ENCODE assay signal across 14 cellular contexts in genomic region chr9:84862786-84863185, GRCh38.
DNase-seq lines count a peak whose midpoint lies in the region; ATAC-seq and TF ChIP-seq lines count a peak whose summit lies in the region.
"Had no signal": no experiment of that assay in that cellular context is flagged by ENCODE, and none has a peak within 500 bp of the region (broad histone marks: within the 10 kb centered on the region; RNA-seq: fewer than 3 reads in every experiment).

No MANE protein-coding gene starts in this region.

- no peak overlapping the region for H2AFZ ChIP-seq in IMR-90 (replicated peaks; ENCODE audit: low read length, poor library complexity)
- H2AFZ ChIP-seq in PC-3 (ENCODE audit: low read length): no peak overlapping the region

- peaks cover 0 to 4% (median 0%) of the 10 kb centered on the region in 3 donors for H3K9me3 Mint-ChIP-seq in T-cell
- H3K9me3 Mint-ChIP-seq: activated naive CD8-positive, alpha-beta T cell treated with anti-CD3 and anti-CD28 coated beads, Interleukin-2, amount 10 ng/mL, durations not matched to agents 7 days and 5 days; type B pancreatic cell had no signal

- no CpG with 5 or more reads among the region's 1 CpG for WGBS in IMR-90 (ENCODE audit: extremely low coverage in 2 of 2, insufficient read length in 1 of 2), 2 experiments

- CTCF ChIA-PET in A673 (lab: Charles Lee) (no interaction called here), IMR-90 (lab: Yijun Ruan, JAX) (no interaction called here), T-cell (lab: Charles Lee) (no interaction called here), PC-3 (lab: Charles Lee) (no interaction called here)

- no peaks in the 10 kb centered on the region for H3K9me2 ChIP-seq in PC-3 (replicated peaks; ENCODE audit: low read length)

- TF ChIP-seq CTCF in A673 (conservative IDR thresholded peaks at IDR 0.05; ENCODE audit: low read depth, low read length) (no peak), IMR-90 (conservative IDR thresholded peaks at IDR 0.05; ENCODE audit: low read depth, low read length) (no peak), choroid plexus epithelial cell (conservative IDR thresholded peaks at IDR 0.05; ENCODE audit: low read depth, low read length) (no peak), PC-3 (conservative IDR thresholded peaks at IDR 0.05; ENCODE audit: low read depth, low read length) (no peak)

- H3K27ac ChIP-seq in A673 (ENCODE audit: low read depth, low read length, poor library complexity, severe bottlenecking) (no peak overlapping the region), IMR-90 (ENCODE audit: insufficient read depth, low read length) (no peak overlapping the region), PC-3 (ENCODE audit: low read length) (no peak overlapping the region)
- H3K27ac ChIP-seq: gastrocnemius medialis had no signal

- H3K4me3 ChIP-seq in A673 (ENCODE audit: low read depth, low read length, poor library complexity, severe bottlenecking) (no peak overlapping the region), IMR-90 (ENCODE audit: insufficient read depth, low read depth, low read length) (no peak overlapping the region), choroid plexus epithelial cell (ENCODE audit: low read depth, low read length) (no peak overlapping the region), PC-3 (ENCODE audit: low read length) (no peak overlapping the region)
- H3K4me3 ChIP-seq: gastrocnemius medialis had no signal

- H2BK15ac ChIP-seq in IMR-90 (ENCODE audit: low read depth, low read length): no peak overlapping the region

- H3F3A ChIP-seq in PC-3 (ENCODE audit: low read length, unreplicated experiment): no peaks in the 10 kb centered on the region

- H3K4me1 Mint-ChIP-seq in T-cell: no peaks in the 10 kb centered on the region
- H3K4me1 Mint-ChIP-seq: activated naive CD8-positive, alpha-beta T cell treated with anti-CD3 and anti-CD28 coated beads, Interleukin-2, amount 10 ng/mL, durations not matched to agents 7 days and 5 days had no signal

- DNase-seq in A673 (ENCODE audit: low spot score) (peak; percentile 32), IMR-90 (no peak), choroid plexus epithelial cell (ENCODE audit: low read depth) (peak; percentile 7), kidney tubule cell (ENCODE audit: low spot score) (peak; percentile 48), T-cell (no peak), PC-3 (no peak)
- DNase-seq: activated CD4-positive, alpha-beta T cell treated with anti-CD3 and anti-CD28 coated beads, Interleukin-2, amount 50 U/mL, for 1 hour; activated naive CD8-positive, alpha-beta T cell treated with anti-CD3 and anti-CD28 coated beads, Interleukin-2, amount 10 ng/mL, durations not matched to agents 7 days and 5 days; AML-193; gastrocnemius medialis; NCI-H1436 treated with DMSO at 0.1 percent for 48 hours had no signal

- no peak overlapping the region for H2AK5ac ChIP-seq in IMR-90 (ENCODE audit: low read depth, low read length)

- H3K4me1 ChIP-seq in A673 (ENCODE audit: insufficient read depth, low read length, poor library complexity, severe bottlenecking): no peaks in the 10 kb centered on the region
- no peaks in the 10 kb centered on the region for H3K4me1 ChIP-seq in IMR-90 (ENCODE audit: control insufficient read depth, insufficient read depth, low read length)
- no peaks in the 10 kb centered on the region for H3K4me1 ChIP-seq in PC-3 (ENCODE audit: insufficient read depth, low read length)

- no peak overlapping the region for H4K8ac ChIP-seq in IMR-90 (ENCODE audit: low read depth in 2 of 2, low read length in 2 of 2)

- H2BK20ac ChIP-seq in IMR-90 (ENCODE audit: low read depth, low read length): no peak overlapping the region

- H4K5ac ChIP-seq in IMR-90 (ENCODE audit: low read depth, low read length): no peak overlapping the region

- H4K20me1 ChIP-seq in IMR-90 (ENCODE audit: insufficient read depth, low read length) (no peaks in the 10 kb centered on the region), PC-3 (ENCODE audit: low read length) (no peaks in the 10 kb centered on the region)

- ATAC-seq in IMR-90 (ENCODE audit: low read depth) (no peak), HG03159 (IDR thresholded peaks at IDR 0.05; ENCODE audit: unreplicated experiment) (no peak), T-cell (replicated peaks in 1 of 4) (no peak), GM18511 (IDR thresholded peaks at IDR 0.05; ENCODE audit: unreplicated experiment) (no peak), PC-3 (no peak)
- ATAC-seq: gastrocnemius medialis had no signal

- no peak overlapping the region for H3K23ac ChIP-seq in IMR-90 (ENCODE audit: low read depth, low read length)

- H3K79me2 ChIP-seq in PC-3 (ENCODE audit: low read length): no peaks in the 10 kb centered on the region

- H3K56ac ChIP-seq in IMR-90 (ENCODE audit: extremely low read depth, insufficient read depth, low read length): no peak overlapping the region

- no peak overlapping the region for H3K14ac ChIP-seq in IMR-90 (replicated peaks; ENCODE audit: low read depth, low read length)

- no peaks in the 10 kb centered on the region for H3K79me1 ChIP-seq in IMR-90 (ENCODE audit: low read depth in 1 of 2, low read length in 2 of 2)

- TF ChIP-seq POLR2A in IMR-90 (IDR thresholded peaks at IDR 0.05; ENCODE audit: low read depth, low read length): no peak

- POLR2A ChIA-PET in A673 (lab: Charles Lee; ENCODE audit: low non-redundant PET) (no interaction called here), IMR-90 (lab: Charles Lee; ENCODE audit: unreplicated experiment) (no interaction called here), T-cell (lab: Charles Lee) (no interaction called here), PC-3 (lab: Charles Lee; ENCODE audit: unreplicated experiment) (no interaction called here)

- H3K9me1 ChIP-seq in IMR-90 (ENCODE audit: insufficient read depth, low read length): no peaks in the 10 kb centered on the region

- peaks cover 2 to 3% of the 10 kb centered on the region in 2 donors for H3K27me3 Mint-ChIP-seq in T-cell

- H3K9ac ChIP-seq in IMR-90 (ENCODE audit: low read depth, low read length) (no peak overlapping the region), PC-3 (ENCODE audit: low read length) (no peak overlapping the region)

- dilution Hi-C loops in IMR-90 (cut with HindIII; ENCODE audit: low sequenced_read_pairs, unreplicated experiment): no loop called here

- H3K36me3 ChIP-seq in A673 (ENCODE audit: insufficient read depth, low read length, poor library complexity, severe bottlenecking): no peaks in the 10 kb centered on the region
- H3K36me3 ChIP-seq in IMR-90 (ENCODE audit: control insufficient read depth, insufficient read depth, low read length): no peaks in the 10 kb centered on the region
- H3K36me3 ChIP-seq in PC-3 (ENCODE audit: low read depth, low read length): no peaks in the 10 kb centered on the region
- H3K36me3 ChIP-seq: gastrocnemius medialis had no signal

- no peak overlapping the region for H3K18ac ChIP-seq in IMR-90 (ENCODE audit: low read depth, low read length)

- BruUV-seq in A673 (replicated peaks; lab: Mats Ljungman, UMichigan) (no TSS peak), IMR-90 (replicated peaks; lab: Mats Ljungman, UMichigan) (no TSS peak), PC-3 (replicated peaks; lab: Mats Ljungman, UMichigan) (no TSS peak)

- no peaks in the 10 kb centered on the region for H3K9me3 ChIP-seq in A673 (ENCODE audit: low read depth, low read length, poor library complexity, severe bottlenecking)
- peaks cover 12% of the 10 kb centered on the region; the same call in 1 of the 2 replicates for H3K9me3 ChIP-seq in IMR-90 (ENCODE audit: control insufficient read depth, insufficient read depth, low read length)
- H3K9me3 ChIP-seq in PC-3 (ENCODE audit: low read length): no peaks in the 10 kb centered on the region
- H3K9me3 ChIP-seq: gastrocnemius medialis had no signal

- H3K27me3 ChIP-seq in A673 (replicated peaks; ENCODE audit: insufficient read depth, low read depth, low read length, poor library complexity) (no peaks in the 10 kb centered on the region), IMR-90 (ENCODE audit: control insufficient read depth, insufficient read depth, low read length) (no peaks in the 10 kb centered on the region), PC-3 (ENCODE audit: low read length) (no peaks in the 10 kb centered on the region; the same call in 1 of the 2 replicates)
- H3K27me3 ChIP-seq: gastrocnemius medialis had no signal

- H2BK5ac ChIP-seq in IMR-90 (ENCODE audit: low read depth, low read length, poor library complexity, severe bottlenecking): no peak overlapping the region

- no peak overlapping the region for H3K4me3 Mint-ChIP-seq in T-cell
- H3K4me3 Mint-ChIP-seq: activated naive CD8-positive, alpha-beta T cell treated with anti-CD3 and anti-CD28 coated beads, Interleukin-2, amount 10 ng/mL, durations not matched to agents 7 days and 5 days; type B pancreatic cell had no signal

- H3K4me2 ChIP-seq in IMR-90 (ENCODE audit: low read depth, low read length) (no peak overlapping the region), PC-3 (ENCODE audit: low read length) (no peak overlapping the region)

- H3K27ac Mint-ChIP-seq in T-cell: no peak overlapping the region
- H3K27ac Mint-ChIP-seq: activated naive CD8-positive, alpha-beta T cell treated with anti-CD3 and anti-CD28 coated beads, Interleukin-2, amount 10 ng/mL, durations not matched to agents 7 days and 5 days; type B pancreatic cell had no signal

- in situ Hi-C loops in IMR-90 (cut with MboI; ENCODE audit: low sequenced_read_pairs): no loop called here

- H2AK9ac ChIP-seq in IMR-90 (replicated peaks; ENCODE audit: low read depth, low read length, poor library complexity): no peak overlapping the region

- no peak overlapping the region for H3K4ac ChIP-seq in IMR-90 (ENCODE audit: low read depth, low read length)

- intact Hi-C loops in A673 (cut with micrococcal nuclease; ENCODE audit: unreplicated experiment): no loop called here
- intact Hi-C loops in IMR-90 (cut with micrococcal nuclease): no loop called here
- intact Hi-C loops in PC-3 (cut with micrococcal nuclease): no loop called here

- H4K91ac ChIP-seq in IMR-90 (ENCODE audit: insufficient read depth, low read depth, low read length): no peak overlapping the region

- H2BK120ac ChIP-seq in IMR-90 (ENCODE audit: low read depth, low read length): no peak overlapping the region

- no peaks in the 10 kb centered on the region for H3K36me3 Mint-ChIP-seq in T-cell
- H3K36me3 Mint-ChIP-seq: activated naive CD8-positive, alpha-beta T cell treated with anti-CD3 and anti-CD28 coated beads, Interleukin-2, amount 10 ng/mL, durations not matched to agents 7 days and 5 days; type B pancreatic cell had no signal

- no peak for TF ChIP-seq RAD21 in IMR-90 (IDR thresholded peaks at IDR 0.05; ENCODE audit: low read length)

TF ChIP-seq in IMR-90, 13 proteins besides CTCF, POLR2A, EP300 and RAD21:
- TF ChIP-seq FOS (IDR thresholded peaks at IDR 0.05; ENCODE audit: low read depth, low read length) (no peak), MAZ (IDR thresholded peaks at IDR 0.05; ENCODE audit: borderline replicate concordance, low read depth, low read length) (peak; percentile 26; the same call in 1 of the 2 replicates)

Comparison
In these comparisons a context has a peak if more than half of its experiments do, and no peak if none do; other contexts are left out.
1. DNase-seq: peak in A673 (single experiment), choroid plexus epithelial cell (single experiment) and kidney tubule cell (single experiment); none in IMR-90 (single experiment), T-cell (0 of 34) and PC-3 (single experiment).